In the genomic region with DNA sequence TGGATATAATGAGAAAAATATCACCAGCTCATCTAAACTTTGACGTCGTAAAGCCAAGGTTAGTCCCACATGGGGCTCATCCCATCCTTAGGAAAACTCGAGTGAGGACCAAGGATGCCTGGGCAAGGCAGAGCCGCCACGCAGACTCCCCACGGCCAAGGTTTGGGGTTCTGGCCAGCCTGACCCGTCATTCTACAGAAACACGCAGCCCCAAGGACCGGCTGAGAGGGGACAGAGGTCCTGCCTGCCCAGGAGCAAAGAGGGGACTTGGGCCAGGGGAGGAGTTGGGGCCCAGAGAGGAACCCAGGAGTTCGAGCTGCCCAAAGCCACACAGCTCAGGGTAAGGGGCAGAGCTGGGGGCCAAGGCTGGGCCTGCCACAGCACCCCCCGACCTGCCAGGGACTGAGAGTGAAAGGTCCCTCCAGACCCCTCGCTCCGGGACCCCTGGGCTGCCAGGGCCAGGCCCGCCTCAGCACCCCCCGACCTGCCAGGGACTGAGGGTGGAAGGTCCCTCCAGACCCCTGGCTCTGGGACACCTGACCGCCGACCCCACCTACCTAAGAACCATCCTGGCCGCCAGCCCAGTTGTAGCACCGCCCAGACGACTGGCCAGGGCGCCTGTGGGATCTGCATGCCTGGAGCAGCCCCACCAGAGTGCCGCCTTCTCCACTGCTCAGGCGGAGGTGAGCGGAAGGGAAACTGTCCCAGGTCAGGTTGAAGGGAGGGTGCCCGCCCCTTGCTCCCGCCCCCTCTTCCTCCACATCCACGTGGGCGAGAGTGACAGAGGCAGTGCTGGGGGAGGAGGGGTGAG, we compare ENCODE assay signal across 8 cellular contexts. TPM values are rescaled to one million over a fixed set of nuclear protein-coding genes. Genes with fewer than 3 reads are reported as not detected.
DNase-seq lines count a peak whose midpoint lies in the region; ATAC-seq and TF ChIP-seq lines count a peak whose summit lies in the region.

PDCD1 (minus strand) TSS at position 689 of the 811 bp plus-strand sequence; CDS start at position 633, 56 bp downstream.

- H2AFZ ChIP-seq in osteoblast (ENCODE audit: low read length) = no peak within 1 kb of the TSS

- H3K4me3 ChIP-seq in AG09309 (ENCODE audit: control insufficient read depth, low read depth, low read length) (peak within 1 kb of the TSS; percentile 15), dorsolateral prefrontal cortex (peak within 1 kb of the TSS in 37 of 59 donors; percentile 3 to 43 (median 28)), osteoblast (ENCODE audit: insufficient read depth, low read length) (peak within 1 kb of the TSS; percentile 30)

- intact Hi-C loops in dorsolateral prefrontal cortex (cut with DNase I) = no loop called here

- peaks cover 0 to 29% (median 13%) of the 10 kb centered on the region in 45 donors for H3K27me3 ChIP-seq in dorsolateral prefrontal cortex
- H3K27me3 ChIP-seq in osteoblast (ENCODE audit: insufficient read depth, low read length) = no peaks in the 10 kb centered on the region

- H3K27ac ChIP-seq in dorsolateral prefrontal cortex (peak within 1 kb of the TSS in 54 of 59 donors; percentile 35 to 90 (median 80)), osteoblast (ENCODE audit: low read depth, low read length) (no peak within 1 kb of the TSS)

- H3K36me3 ChIP-seq in osteoblast (ENCODE audit: insufficient read depth, low read length) = no peaks in the 10 kb centered on the region

- no peaks in the 10 kb centered on the region for H3K4me1 ChIP-seq in osteoblast (ENCODE audit: insufficient read depth, low read length)

- no peaks in the 10 kb centered on the region for H3K9me3 ChIP-seq in osteoblast (ENCODE audit: low read depth, low read length)

- no peaks in the 10 kb centered on the region for H4K20me1 ChIP-seq in osteoblast (ENCODE audit: insufficient read depth, low read length)

- TF ChIP-seq CTCF in AG09309 (IDR thresholded peaks at IDR 0.05; ENCODE audit: control insufficient read depth, insufficient read depth, low read depth, low read length, missing control alignments) = no peak
- TF ChIP-seq CTCF in dorsolateral prefrontal cortex (IDR thresholded peaks at IDR 0.05 in 54 of 56, conservative IDR thresholded peaks at IDR 0.05 in 2 of 56; ENCODE audit: low read depth in 1 of 56, partially characterized antibody in 56 of 56) = no peak
- TF ChIP-seq CTCF in osteoblast (IDR thresholded peaks at IDR 0.05; ENCODE audit: extremely low read depth, low read depth, low read length) = no peak

- DNase-seq in AG09309 (ENCODE audit: low read depth) (no peak), dorsolateral prefrontal cortex (peak in 3 of 10 donors; percentile 3 to 35 (median 35)), osteoblast (ENCODE audit: insufficient read length, low spot score, missing footprints) (peak; percentile 66), NCI-H774 (lab: John Stamatoyannopoulos, UW) (no peak)
- DNase-seq in activated CD4-positive, CD25-positive, alpha-beta regulatory T cell (lab: John Stamatoyannopoulos, UW) = peak in 3 of 4 experiments; percentile 29 to 46 (median 44)

- ATAC-seq in GM21576 (IDR thresholded peaks at IDR 0.05; ENCODE audit: unreplicated experiment) (peak; percentile 35), HG03521 (IDR thresholded peaks at IDR 0.05; ENCODE audit: unreplicated experiment) (no peak), GM19351 (IDR thresholded peaks at IDR 0.05; ENCODE audit: unreplicated experiment) (no peak)

- peak within 1 kb of the TSS; percentile 55 for H3K4me2 ChIP-seq in osteoblast (ENCODE audit: insufficient read depth, low read length)

- no peaks in the 10 kb centered on the region for H3K79me2 ChIP-seq in osteoblast (ENCODE audit: insufficient read depth, low read length)

RNA-seq across cellular contexts. Expression of gene PDCD1, which starts in this region (rescaled TPM):
- under 1 TPM in 5 of 120 experiments, not detected in 115; 0.24 to 0.59 (median 0.50) TPM for total RNA-seq in dorsolateral prefrontal cortex
- total RNA-seq in osteoblast = not detected in 2 replicates

Comparison
In these comparisons a context has a peak if more than half of its experiments do, and no peak if none do; other contexts are left out.
1. Peak in DNase-seq, H3K4me3 ChIP-seq and H3K4me2 ChIP-seq in osteoblast; RNA of the gene not detected or under 1 TPM.
2. DNase-seq: peak in activated CD4-positive, CD25-positive, alpha-beta regulatory T cell (3 of 4); none in AG09309 (single experiment) and NCI-H774 (single experiment).
3. Peak in every context shown above with its lines, with median percentiles within 50 percentile points of each other: H3K4me3 ChIP-seq.